In genomic region chr18:57428221-57429150, GRCh38 we compare ENCODE assay signal across 11 cellular contexts. TPM values are rescaled to one million over a fixed set of nuclear protein-coding genes. Genes with fewer than 3 reads are reported as not detected.
DNase-seq lines count a peak whose midpoint lies in the region; ATAC-seq lines count a peak whose summit lies in the region.
"Had no signal": no experiment of that assay in that cellular context is flagged by ENCODE, and none has a peak within 500 bp of the region (broad histone marks: within the 10 kb centered on the region; RNA-seq: fewer than 3 reads in every experiment).

No MANE protein-coding gene starts in this region.

- POLR2A ChIA-PET in activated CD4-positive, alpha-beta T cell treated with anti-CD3 and anti-CD28 coated beads, Interleukin-2, amount 10 ng/mL, durations not matched to agents 7 days and 5 days (lab: Charles Lee): no interaction called here
- POLR2A ChIA-PET in activated CD4-positive, alpha-beta T cell treated with anti-CD3 and anti-CD28 coated beads for 36 hours (lab: Charles Lee): no interaction called here
- POLR2A ChIA-PET in activated naive CD8-positive, alpha-beta T cell treated with anti-CD3 and anti-CD28 coated beads, Interleukin-2, amount 10 ng/mL, durations not matched to agents 7 days and 5 days (lab: Charles Lee): no interaction called here

- peaks cover 5% of the 10 kb centered on the region for H3K9me3 Mint-ChIP-seq in activated CD4-positive, alpha-beta T cell treated with anti-CD3 and anti-CD28 coated beads, Interleukin-2, amount 10 ng/mL, durations not matched to agents 7 days and 5 days
- peaks cover 7% of the 10 kb centered on the region for H3K9me3 Mint-ChIP-seq in activated CD4-positive, alpha-beta T cell treated with anti-CD3 and anti-CD28 coated beads for 36 hours (ENCODE audit: low read depth)
- H3K9me3 Mint-ChIP-seq in activated naive CD8-positive, alpha-beta T cell treated with anti-CD3 and anti-CD28 coated beads, Interleukin-2, amount 10 ng/mL, durations not matched to agents 7 days and 5 days: peaks cover 3% of the 10 kb centered on the region
- peaks cover 2 to 9% of the 10 kb centered on the region in 2 donors for H3K9me3 Mint-ChIP-seq in stimulated activated naive B cell treated with anti-CD40 and anti-IgM and Interleukin-4, amounts not matched to agents 10 μg/mL and 1 μg/mL and 100 μg/mL, for 72 hours

- H3K4me1 Mint-ChIP-seq in activated CD4-positive, alpha-beta T cell treated with anti-CD3 and anti-CD28 coated beads, Interleukin-2, amount 10 ng/mL, durations not matched to agents 7 days and 5 days: peaks cover 5% of the 10 kb centered on the region
- H3K4me1 Mint-ChIP-seq in activated CD4-positive, alpha-beta T cell treated with anti-CD3 and anti-CD28 coated beads for 36 hours: peaks cover 22% of the 10 kb centered on the region
- peaks cover 3% of the 10 kb centered on the region for H3K4me1 Mint-ChIP-seq in activated naive CD8-positive, alpha-beta T cell treated with anti-CD3 and anti-CD28 coated beads, Interleukin-2, amount 10 ng/mL, durations not matched to agents 7 days and 5 days
- peaks cover 0 to 12% of the 10 kb centered on the region in 2 donors for H3K4me1 Mint-ChIP-seq in stimulated activated naive B cell treated with anti-CD40 and anti-IgM and Interleukin-4, amounts not matched to agents 10 μg/mL and 1 μg/mL and 100 μg/mL, for 72 hours

- ATAC-seq in activated CD4-positive, alpha-beta T cell treated with anti-CD3 and anti-CD28 coated beads for 36 hours: no peak
- ATAC-seq in activated naive CD8-positive, alpha-beta T cell treated with anti-CD3 and anti-CD28 coated beads, Interleukin-2, amount 10 ng/mL, durations not matched to agents 7 days and 5 days (ENCODE audit: low read depth): no peak
- ATAC-seq in left colon (peak; percentile 14), GM21360 (IDR thresholded peaks at IDR 0.05; ENCODE audit: unreplicated experiment) (no peak)
- ATAC-seq in stimulated activated naive B cell treated with anti-CD40 and anti-IgM and Interleukin-4, amounts not matched to agents 10 μg/mL and 1 μg/mL and 100 μg/mL, for 72 hours (replicated peaks): no peak

- DNase-seq in activated CD4-positive, alpha-beta T cell treated with anti-CD3 and anti-CD28 coated beads, Interleukin-2, amount 10 ng/mL, durations not matched to agents 7 days and 5 days: no peak
- no peak for DNase-seq in activated CD4-positive, alpha-beta T cell treated with anti-CD3 and anti-CD28 coated beads for 36 hours
- peak; percentile 41 for DNase-seq in activated naive CD8-positive, alpha-beta T cell treated with anti-CD3 and anti-CD28 coated beads, Interleukin-2, amount 10 ng/mL, durations not matched to agents 7 days and 5 days
- DNase-seq in left colon: no peak
- no peak for DNase-seq in stimulated activated naive B cell treated with anti-CD40 and anti-IgM and Interleukin-4, amounts not matched to agents 10 μg/mL and 1 μg/mL and 100 μg/mL, for 72 hours
- DNase-seq in stimulated activated naive CD4-positive, alpha-beta T cell (lab: John Stamatoyannopoulos, UW): no peak
- DNase-seq in central memory CD4-positive, alpha-beta T cell: no peak
- DNase-seq: anterior cingulate cortex, NCI-H524, SK-N-SH had no signal

- peaks cover 67% of the 10 kb centered on the region for H3K27me3 Mint-ChIP-seq in activated CD4-positive, alpha-beta T cell treated with anti-CD3 and anti-CD28 coated beads, Interleukin-2, amount 10 ng/mL, durations not matched to agents 7 days and 5 days
- peaks cover 61% of the 10 kb centered on the region for H3K27me3 Mint-ChIP-seq in activated CD4-positive, alpha-beta T cell treated with anti-CD3 and anti-CD28 coated beads for 36 hours
- H3K27me3 Mint-ChIP-seq in activated naive CD8-positive, alpha-beta T cell treated with anti-CD3 and anti-CD28 coated beads, Interleukin-2, amount 10 ng/mL, durations not matched to agents 7 days and 5 days: peaks cover 80% of the 10 kb centered on the region
- H3K27me3 Mint-ChIP-seq in stimulated activated naive B cell treated with anti-CD40 and anti-IgM and Interleukin-4, amounts not matched to agents 10 μg/mL and 1 μg/mL and 100 μg/mL, for 72 hours: peaks cover 41 to 61% of the 10 kb centered on the region in 2 donors

- H3K27ac Mint-ChIP-seq in activated CD4-positive, alpha-beta T cell treated with anti-CD3 and anti-CD28 coated beads, Interleukin-2, amount 10 ng/mL, durations not matched to agents 7 days and 5 days: peak overlapping the region; percentile 31
- H3K27ac Mint-ChIP-seq in activated CD4-positive, alpha-beta T cell treated with anti-CD3 and anti-CD28 coated beads for 36 hours: no peak overlapping the region
- H3K27ac Mint-ChIP-seq in activated naive CD8-positive, alpha-beta T cell treated with anti-CD3 and anti-CD28 coated beads, Interleukin-2, amount 10 ng/mL, durations not matched to agents 7 days and 5 days: no peak overlapping the region
- H3K27ac Mint-ChIP-seq in stimulated activated naive B cell treated with anti-CD40 and anti-IgM and Interleukin-4, amounts not matched to agents 10 μg/mL and 1 μg/mL and 100 μg/mL, for 72 hours: peak overlapping the region; percentile 87

- peaks cover 4% of the 10 kb centered on the region for H3K36me3 Mint-ChIP-seq in activated CD4-positive, alpha-beta T cell treated with anti-CD3 and anti-CD28 coated beads, Interleukin-2, amount 10 ng/mL, durations not matched to agents 7 days and 5 days (ENCODE audit: low read depth)
- peaks cover 9% of the 10 kb centered on the region for H3K36me3 Mint-ChIP-seq in activated CD4-positive, alpha-beta T cell treated with anti-CD3 and anti-CD28 coated beads for 36 hours (ENCODE audit: low read depth)
- H3K36me3 Mint-ChIP-seq in activated naive CD8-positive, alpha-beta T cell treated with anti-CD3 and anti-CD28 coated beads, Interleukin-2, amount 10 ng/mL, durations not matched to agents 7 days and 5 days: no peaks in the 10 kb centered on the region
- H3K36me3 Mint-ChIP-seq in stimulated activated naive B cell treated with anti-CD40 and anti-IgM and Interleukin-4, amounts not matched to agents 10 μg/mL and 1 μg/mL and 100 μg/mL, for 72 hours: peaks cover 1 to 7% of the 10 kb centered on the region in 2 donors

- H3K4me3 Mint-ChIP-seq in activated CD4-positive, alpha-beta T cell treated with anti-CD3 and anti-CD28 coated beads, Interleukin-2, amount 10 ng/mL, durations not matched to agents 7 days and 5 days: no peak overlapping the region
- H3K4me3 Mint-ChIP-seq in activated CD4-positive, alpha-beta T cell treated with anti-CD3 and anti-CD28 coated beads for 36 hours: no peak overlapping the region
- no peak overlapping the region for H3K4me3 Mint-ChIP-seq in activated naive CD8-positive, alpha-beta T cell treated with anti-CD3 and anti-CD28 coated beads, Interleukin-2, amount 10 ng/mL, durations not matched to agents 7 days and 5 days
- peak overlapping the region; percentile 17 to 55 for H3K4me3 Mint-ChIP-seq in stimulated activated naive B cell treated with anti-CD40 and anti-IgM and Interleukin-4, amounts not matched to agents 10 μg/mL and 1 μg/mL and 100 μg/mL, for 72 hours

- CTCF ChIA-PET in activated CD4-positive, alpha-beta T cell treated with anti-CD3 and anti-CD28 coated beads, Interleukin-2, amount 10 ng/mL, durations not matched to agents 7 days and 5 days (lab: Charles Lee): no interaction called here
- CTCF ChIA-PET in activated CD4-positive, alpha-beta T cell treated with anti-CD3 and anti-CD28 coated beads for 36 hours (lab: Charles Lee): interaction anchor here (1.1 to 1.9 kb wide), 2 partner anchors 10 to 17 kb away, joined by 3 to 8 read pairs; no protein-coding TSS in a partner anchor

- intact Hi-C loops in activated CD4-positive, alpha-beta T cell treated with anti-CD3 and anti-CD28 coated beads for 36 hours (cut with DNase I, micrococcal nuclease): loop anchor here (1.0 kb wide), 1 partner anchor 10 kb away; no protein-coding TSS in a partner anchor
- intact Hi-C loops in left colon (cut with DNase I, micrococcal nuclease): no loop called here

RNA-seq across cellular contexts. Expression of gene ONECUT2, which starts 6.7 kb away (rescaled TPM):
- not detected for total RNA-seq in activated CD4-positive, alpha-beta T cell treated with anti-CD3 and anti-CD28 coated beads, Interleukin-2, amount 10 ng/mL, durations not matched to agents 7 days and 5 days
- total RNA-seq in activated CD4-positive, alpha-beta T cell treated with anti-CD3 and anti-CD28 coated beads for 36 hours: under 1 TPM in 1 of 2 experiments, not detected in 1; under 0.01 TPM
- not detected for total RNA-seq in activated naive CD8-positive, alpha-beta T cell treated with anti-CD3 and anti-CD28 coated beads, Interleukin-2, amount 10 ng/mL, durations not matched to agents 7 days and 5 days
- total RNA-seq in left colon: under 1 TPM; 0.31 TPM

Comparison
In these comparisons a context has a peak if more than half of its experiments do, and no peak if none do; other contexts are left out.
1. H3K27ac Mint-ChIP-seq: peak in activated CD4-positive, alpha-beta T cell treated with anti-CD3 and anti-CD28 coated beads, Interleukin-2, amount 10 ng/mL, durations not matched to agents 7 days and 5 days (single experiment) and stimulated activated naive B cell treated with anti-CD40 and anti-IgM and Interleukin-4, amounts not matched to agents 10 μg/mL and 1 μg/mL and 100 μg/mL, for 72 hours (single experiment); none in activated CD4-positive, alpha-beta T cell treated with anti-CD3 and anti-CD28 coated beads for 36 hours (single experiment) and activated naive CD8-positive, alpha-beta T cell treated with anti-CD3 and anti-CD28 coated beads, Interleukin-2, amount 10 ng/mL, durations not matched to agents 7 days and 5 days (single experiment).
2. H3K4me3 Mint-ChIP-seq: peak in stimulated activated naive B cell treated with anti-CD40 and anti-IgM and Interleukin-4, amounts not matched to agents 10 μg/mL and 1 μg/mL and 100 μg/mL, for 72 hours (2 of 2); none in activated CD4-positive, alpha-beta T cell treated with anti-CD3 and anti-CD28 coated beads, Interleukin-2, amount 10 ng/mL, durations not matched to agents 7 days and 5 days (single experiment), activated CD4-positive, alpha-beta T cell treated with anti-CD3 and anti-CD28 coated beads for 36 hours (single experiment) and activated naive CD8-positive, alpha-beta T cell treated with anti-CD3 and anti-CD28 coated beads, Interleukin-2, amount 10 ng/mL, durations not matched to agents 7 days and 5 days (single experiment).
3. intact Hi-C loops: an anchor here in activated CD4-positive, alpha-beta T cell treated with anti-CD3 and anti-CD28 coated beads for 36 hours (1.0 kb wide); none called in left colon.